ENCODE assay signal across 18 cellular contexts in the genomic region with DNA sequence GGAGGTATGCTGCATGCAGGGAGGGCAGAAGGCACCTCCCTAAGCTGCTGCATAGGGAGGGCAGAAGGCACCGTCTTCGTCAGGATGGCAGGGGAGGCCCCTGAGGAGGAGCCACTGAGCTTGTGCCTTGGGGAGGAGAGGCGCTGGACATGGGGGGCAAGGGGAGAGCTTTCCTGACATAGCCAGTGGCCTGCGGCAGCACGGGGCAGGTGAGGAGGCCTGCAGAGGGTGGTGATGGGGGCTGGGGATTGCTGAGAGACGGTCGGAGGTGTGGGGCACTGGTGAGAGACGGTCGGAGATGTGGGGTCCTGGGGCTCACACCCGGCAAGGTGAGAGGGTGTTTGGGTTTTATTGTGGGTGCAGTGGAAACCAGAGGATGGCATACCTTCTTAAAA.
"Had no signal": no experiment of that assay in that cellular context is flagged by ENCODE, and none has a peak within 500 bp of the region (broad histone marks: within the 10 kb centered on the region; RNA-seq: fewer than 3 reads in every experiment).

No MANE protein-coding gene starts in this region.

- H3K27ac Mint-ChIP-seq: effector memory CD8-positive, alpha-beta T cell had no signal

- H3K27ac ChIP-seq: epithelial cell of prostate, gastrocnemius medialis, heart right ventricle, neutrophil, right atrium auricular region, sigmoid colon, upper lobe of right lung, vagina had no signal

- H3K9me3 ChIP-seq: esophagus muscularis mucosa, gastrocnemius medialis, heart right ventricle, neutrophil, right atrium auricular region, sigmoid colon, upper lobe of right lung, vagina had no signal

- H3K4me1 ChIP-seq: gastrocnemius medialis, right atrium auricular region, sigmoid colon, vagina had no signal

- H3K4me3 Mint-ChIP-seq: effector memory CD8-positive, alpha-beta T cell; naive B cell; nephron had no signal

- H3K27me3 ChIP-seq: gastrocnemius medialis, right atrium auricular region, sigmoid colon, upper lobe of right lung, vagina had no signal

- DNase-seq: effector memory CD8-positive, alpha-beta T cell; gastrocnemius medialis; heart right ventricle; islet precursor cell; left ventricle myocardium superior; mesenchymal stem cell; naive B cell; sigmoid colon; stimulated activated naive CD4-positive, alpha-beta T cell treated with Interleukin-2 at 50 U/mL for 16 hours; upper lobe of right lung had no signal

- H3K4me3 ChIP-seq: esophagus muscularis mucosa, gastrocnemius medialis, heart right ventricle, lung, right atrium auricular region, sigmoid colon, skin epidermis, upper lobe of right lung, vagina had no signal

- H3K36me3 Mint-ChIP-seq: naive B cell had no signal

- H3K36me3 ChIP-seq: esophagus muscularis mucosa, gastrocnemius medialis, heart right ventricle, neutrophil, right atrium auricular region, sigmoid colon, upper lobe of right lung, vagina had no signal

- H3K9me3 Mint-ChIP-seq: effector memory CD8-positive, alpha-beta T cell; naive B cell had no signal

- ATAC-seq: effector memory CD8-positive, alpha-beta T cell; gastrocnemius medialis; left ventricle myocardium superior had no signal
